In genomic region chr4:38861791-38862190, GRCh38 we compare ENCODE assay signal across 21 cellular contexts. TPM values are rescaled to one million over a fixed set of nuclear protein-coding genes. Genes with fewer than 3 reads are reported as not detected.
"Had no signal": no experiment of that assay in that cellular context is flagged by ENCODE, and none has a peak within 500 bp of the region (broad histone marks: within the 10 kb centered on the region; RNA-seq: fewer than 3 reads in every experiment).

No MANE protein-coding gene starts in this region.

- H3K27ac Mint-ChIP-seq: T-cell had no signal

- H3K36me3 Mint-ChIP-seq: T-cell had no signal

- H3K9me3 Mint-ChIP-seq: T-cell had no signal

- H3K9ac ChIP-seq: SK-N-SH had no signal

- H3K27ac ChIP-seq: HL-60 had no signal

- FAIRE-seq: RCC 7860 had no signal

- DNase-seq: Kasumi-1, KG1, MV-4-11, NCI-H1048, NCI-H1105, NCI-H1417, NCI-H1436 treated with DMSO at 0.1 percent for 48 hours, NCI-H1694, NCI-H187 treated with DMSO at 0.1 percent for 48 hours, NCI-H2029 treated with DMSO at 0.1 percent for 48 hours, NCI-H2227 treated with DMSO at 0.1 percent for 48 hours, NCI-H524, NCI-H526 treated with DMSO at 0.1 percent for 48 hours, NCI-H774, Right ventricle myocardium superior, RPMI8226, SK-N-SH, SW 1271, T-cell had no signal

- ATAC-seq: T-cell had no signal

- H3K9me2 ChIP-seq: SK-N-SH had no signal

- H3K4me3 Mint-ChIP-seq: T-cell had no signal

- H3K4me2 ChIP-seq: SK-N-SH had no signal

- H3K9me3 ChIP-seq: SK-N-SH had no signal

RNA-seq across cellular contexts. Expression of gene TLR1, which starts 57.2 kb away (rescaled TPM):
- polyA plus RNA-seq: SK-N-SH had no signal
